In the genomic region with DNA sequence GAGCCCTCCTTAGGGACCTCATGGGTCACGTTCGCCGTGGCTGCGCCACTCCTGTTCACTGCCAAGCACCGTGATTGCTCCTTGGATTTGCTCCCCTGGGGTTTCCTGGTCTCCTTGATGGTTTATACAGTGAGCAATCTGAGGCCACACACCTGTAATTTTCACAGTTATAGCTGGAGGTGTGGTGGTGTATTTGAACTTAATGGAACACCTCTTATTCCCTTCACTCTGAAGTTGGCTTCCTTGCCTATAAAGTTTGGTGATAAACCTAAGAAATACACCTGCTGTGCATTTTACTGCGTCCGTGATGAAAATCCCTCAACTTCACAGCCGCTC, we compare ENCODE assay signal across 30 cellular contexts.
"Had no signal": no experiment of that assay in that cellular context is flagged by ENCODE, and none has a peak within 500 bp of the region (broad histone marks: within the 10 kb centered on the region; RNA-seq: fewer than 3 reads in every experiment).

No MANE protein-coding gene starts in this region.

- ATAC-seq: activated CD4-positive, alpha-beta T cell treated with anti-CD3 and anti-CD28 coated beads for 36 hours; activated CD8-positive, alpha-beta memory T cell treated with anti-CD3 and anti-CD28 coated beads, Interleukin-2, amount 10 ng/mL, durations not matched to agents 7 days and 5 days; activated CD8-positive, alpha-beta T cell treated with anti-CD3 and anti-CD28 coated beads, Interleukin-2, amount 10 ng/mL, durations not matched to agents 7 days and 5 days; activated naive CD8-positive, alpha-beta T cell treated with anti-CD3 and anti-CD28 coated beads, Interleukin-2, amount 50 U/mL, for 24 hours; activated T-helper 17 cell treated with anti-CD3 and anti-CD28 coated beads, Interleukin-2, amount 50 U/mL, for 72 hours; esophagus mucosa had no signal

- H3K9me3 ChIP-seq: adrenal gland, breast epithelium, colonic mucosa had no signal

- H3K36me3 ChIP-seq: adrenal gland, breast epithelium, cardiac muscle cell, colonic mucosa had no signal

- H3K27ac ChIP-seq: adrenal gland, breast epithelium, colonic mucosa had no signal

- DNase-seq: activated CD4-positive, alpha-beta memory T cell treated with anti-CD3 and anti-CD28 coated beads for 36 hours; activated CD4-positive, alpha-beta T cell treated with anti-CD3 and anti-CD28 coated beads for 36 hours; activated CD4-positive, alpha-beta T cell treated with anti-CD3 and anti-CD28 coated beads, Interleukin-2, amount 10 ng/mL, durations not matched to agents 24 days and 14 days; activated CD4-positive, CD25-positive, alpha-beta regulatory T cell; activated CD4-positive, CD25-positive, alpha-beta regulatory T cell treated with anti-CD3 and anti-CD28 coated beads, Interleukin-2, amount 50 U/mL, for 72 hours; activated CD8-positive, alpha-beta memory T cell treated with anti-CD3 and anti-CD28 coated beads, Interleukin-2, amount 10 ng/mL, durations not matched to agents 7 days and 5 days; activated CD8-positive, alpha-beta memory T cell treated with anti-CD3 and anti-CD28 coated beads, Interleukin-2, amount 50 U/mL, for 4 hours; activated CD8-positive, alpha-beta T cell treated with anti-CD3 and anti-CD28 coated beads, Interleukin-2, amount 10 ng/mL, durations not matched to agents 7 days and 5 days; activated effector memory CD4-positive, alpha-beta T cell treated with Interleukin-2 at 50 U/mL for 16 hours; activated gamma-delta T cell treated with Interleukin-2 at 50 U/mL for 16 hours; activated naive CD4-positive, alpha-beta T cell treated with Interleukin-2 at 50 U/mL for 16 hours; activated naive CD8-positive, alpha-beta T cell treated with anti-CD3 and anti-CD28 coated beads for 36 hours; activated naive CD8-positive, alpha-beta T cell treated with anti-CD3 and anti-CD28 coated beads, Interleukin-2, amount 50 U/mL, for 24 hours; activated T-cell treated with anti-CD3 and anti-CD28 coated beads, Interleukin-2, amount 50 U/mL, for 24 hours; adrenal gland; amygdala; aorta; central memory CD4-positive, alpha-beta T cell; cerebellar nuclear complex; colonic mucosa; effector CD8-positive, alpha-beta T cell; foreskin fibroblast; head of caudate nucleus; T-helper 2 cell had no signal

- H3K4me1 ChIP-seq: adrenal gland, breast epithelium, colonic mucosa had no signal

- FAIRE-seq: endometrium, frontal cortex had no signal

- H3K27me3 ChIP-seq: adrenal gland, breast epithelium, cardiac muscle cell, colonic mucosa had no signal

- H3K4me3 ChIP-seq: adrenal gland, breast epithelium, cardiac muscle cell, colonic mucosa had no signal
